18 cellular contexts compared by ENCODE assay signal in genomic region chr4:155367608-155368007, GRCh38. TPM values are rescaled to one million over a fixed set of nuclear protein-coding genes. Genes with fewer than 3 reads are reported as not detected.
A peak's percentile ranks its signal among the peaks of the same experiment; 100 is the strongest.
DNase-seq lines count a peak whose midpoint lies in the region; ATAC-seq lines count a peak whose summit lies in the region.
"Had no signal": no experiment of that assay in that cellular context is flagged by ENCODE, and none has a peak within 500 bp of the region (broad histone marks: within the 10 kb centered on the region; RNA-seq: fewer than 3 reads in every experiment).

No MANE protein-coding gene starts in this region.

- no peak overlapping the region for H3K4me3 ChIP-seq in HAP-1
- H3K4me3 ChIP-seq: SJSA1, skin epidermis had no signal

- peaks cover 3% of the 10 kb centered on the region for H3K9me3 Mint-ChIP-seq in activated naive CD8-positive, alpha-beta T cell treated with anti-CD3 and anti-CD28 coated beads, Interleukin-2, amount 50 U/mL, for 24 hours
- H3K9me3 Mint-ChIP-seq in activated naive CD8-positive, alpha-beta T cell treated with anti-CD3 and anti-CD28 coated beads for 36 hours: no peaks in the 10 kb centered on the region
- no peaks in the 10 kb centered on the region for H3K9me3 Mint-ChIP-seq in stimulated activated effector memory CD8-positive, alpha-beta T cell treated with anti-CD3 and anti-CD28 coated beads, Interleukin-12 subunit alpha, Interleukin-12 subunit beta, amount 100 ng/mL, for 72 hours
- H3K9me3 Mint-ChIP-seq: brain, endodermal cell, mesothelial cell of epicardium had no signal

- no peaks in the 10 kb centered on the region for H3K4me1 ChIP-seq in HAP-1
- H3K4me1 ChIP-seq: SJSA1 had no signal

- no peaks in the 10 kb centered on the region for H3K27me3 Mint-ChIP-seq in activated naive CD8-positive, alpha-beta T cell treated with anti-CD3 and anti-CD28 coated beads, Interleukin-2, amount 50 U/mL, for 24 hours
- H3K27me3 Mint-ChIP-seq in activated naive CD8-positive, alpha-beta T cell treated with anti-CD3 and anti-CD28 coated beads for 36 hours: no peaks in the 10 kb centered on the region
- H3K27me3 Mint-ChIP-seq: brain; CD4-positive, CD25-positive, alpha-beta regulatory T cell had no signal

- in situ Hi-C loops in HAP-1 (cut with MboI; ENCODE audit: low sequenced_read_pairs): loop anchor here (25.0 kb wide), 2 partner anchors 530 to 805 kb away; partner anchors contain the start of genes FGB and PLRG1

- no peak for DNase-seq in activated naive CD8-positive, alpha-beta T cell treated with anti-CD3 and anti-CD28 coated beads, Interleukin-2, amount 50 U/mL, for 24 hours
- no peak for DNase-seq in activated naive CD8-positive, alpha-beta T cell treated with anti-CD3 and anti-CD28 coated beads for 36 hours
- no peak for DNase-seq in stimulated activated effector memory CD8-positive, alpha-beta T cell treated with anti-CD3 and anti-CD28 coated beads, Interleukin-12 subunit alpha, Interleukin-12 subunit beta, amount 100 ng/mL, for 72 hours (ENCODE audit: low spot score in 2 of 2)
- no peak for DNase-seq in posterior cingulate gyrus
- DNase-seq in HAP-1 (ENCODE audit: low spot score in 2 of 2): no peak
- DNase-seq in NCI-H1930 (lab: John Stamatoyannopoulos, UW): no peak
- DNase-seq: activated CD8-positive, alpha-beta memory T cell treated with anti-CD3 and anti-CD28 coated beads for 24 hours; activated gamma-delta T cell treated with Interleukin-2 at 50 U/mL for 16 hours; CD4-positive, CD25-positive, alpha-beta regulatory T cell; endodermal cell; NCI-H1092 had no signal

- peaks cover 26% of the 10 kb centered on the region for H3K36me3 Mint-ChIP-seq in activated naive CD8-positive, alpha-beta T cell treated with anti-CD3 and anti-CD28 coated beads, Interleukin-2, amount 50 U/mL, for 24 hours (ENCODE audit: low read depth)
- peaks cover 15% of the 10 kb centered on the region for H3K36me3 Mint-ChIP-seq in activated naive CD8-positive, alpha-beta T cell treated with anti-CD3 and anti-CD28 coated beads for 36 hours
- peaks cover 6% of the 10 kb centered on the region for H3K36me3 Mint-ChIP-seq in stimulated activated effector memory CD8-positive, alpha-beta T cell treated with anti-CD3 and anti-CD28 coated beads, Interleukin-12 subunit alpha, Interleukin-12 subunit beta, amount 100 ng/mL, for 72 hours

- H3K27me3 ChIP-seq in HAP-1 (ENCODE audit: low read depth): no peaks in the 10 kb centered on the region
- H3K27me3 ChIP-seq: SJSA1 had no signal

- no peak overlapping the region for H3K27ac Mint-ChIP-seq in activated naive CD8-positive, alpha-beta T cell treated with anti-CD3 and anti-CD28 coated beads, Interleukin-2, amount 50 U/mL, for 24 hours
- no peak overlapping the region for H3K27ac Mint-ChIP-seq in activated naive CD8-positive, alpha-beta T cell treated with anti-CD3 and anti-CD28 coated beads for 36 hours
- H3K27ac Mint-ChIP-seq in stimulated activated effector memory CD8-positive, alpha-beta T cell treated with anti-CD3 and anti-CD28 coated beads, Interleukin-12 subunit alpha, Interleukin-12 subunit beta, amount 100 ng/mL, for 72 hours: no peak overlapping the region
- H3K27ac Mint-ChIP-seq: brain, mesothelial cell of epicardium had no signal

- no peak overlapping the region for H3K4me3 Mint-ChIP-seq in activated naive CD8-positive, alpha-beta T cell treated with anti-CD3 and anti-CD28 coated beads, Interleukin-2, amount 50 U/mL, for 24 hours
- H3K4me3 Mint-ChIP-seq in activated naive CD8-positive, alpha-beta T cell treated with anti-CD3 and anti-CD28 coated beads for 36 hours: no peak overlapping the region
- no peak overlapping the region for H3K4me3 Mint-ChIP-seq in stimulated activated effector memory CD8-positive, alpha-beta T cell treated with anti-CD3 and anti-CD28 coated beads, Interleukin-12 subunit alpha, Interleukin-12 subunit beta, amount 100 ng/mL, for 72 hours
- H3K4me3 Mint-ChIP-seq: brain, endodermal cell, mesothelial cell of epicardium had no signal

- no peaks in the 10 kb centered on the region for H3K9me3 ChIP-seq in HAP-1
- H3K9me3 ChIP-seq: SJSA1 had no signal

- H3K4me1 Mint-ChIP-seq in activated naive CD8-positive, alpha-beta T cell treated with anti-CD3 and anti-CD28 coated beads, Interleukin-2, amount 50 U/mL, for 24 hours: peaks cover 2% of the 10 kb centered on the region
- no peaks in the 10 kb centered on the region for H3K4me1 Mint-ChIP-seq in activated naive CD8-positive, alpha-beta T cell treated with anti-CD3 and anti-CD28 coated beads for 36 hours
- H3K4me1 Mint-ChIP-seq in stimulated activated effector memory CD8-positive, alpha-beta T cell treated with anti-CD3 and anti-CD28 coated beads, Interleukin-12 subunit alpha, Interleukin-12 subunit beta, amount 100 ng/mL, for 72 hours: no peaks in the 10 kb centered on the region
- H3K4me1 Mint-ChIP-seq: endodermal cell, mesothelial cell of epicardium had no signal

- peak; percentile 57 for ATAC-seq in activated naive CD8-positive, alpha-beta T cell treated with anti-CD3 and anti-CD28 coated beads, Interleukin-2, amount 50 U/mL, for 24 hours
- ATAC-seq in HG02623 (IDR thresholded peaks at IDR 0.05; ENCODE audit: unreplicated experiment) (peak; percentile 68), HG03439 (IDR thresholded peaks at IDR 0.05; ENCODE audit: unreplicated experiment) (peak; percentile 51)
- ATAC-seq in stimulated activated effector memory CD8-positive, alpha-beta T cell treated with anti-CD3 and anti-CD28 coated beads, Interleukin-12 subunit alpha, Interleukin-12 subunit beta, amount 100 ng/mL, for 72 hours: peak; percentile 53
- ATAC-seq: HepG2 had no signal

- no peaks in the 10 kb centered on the region; the same call in 1 of the 2 replicates for H3K36me3 ChIP-seq in HAP-1 (replicated peaks)
- H3K36me3 ChIP-seq: SJSA1 had no signal

- intact Hi-C loops in posterior cingulate gyrus (cut with DNase I): no loop called here

RNA-seq across cellular contexts. Expression of gene MAP9, which starts 9.2 kb away (rescaled TPM):
- total RNA-seq in activated naive CD8-positive, alpha-beta T cell treated with anti-CD3 and anti-CD28 coated beads for 36 hours: 1 to 10 TPM; 8.1 to 8.4 TPM
- total RNA-seq: HepG2 had no signal
